In genomic region chr2:54579682-54580349, GRCh38 we compare ENCODE assay signal across 8 cellular contexts.
DNase-seq lines count a peak whose midpoint lies in the region; ATAC-seq, FAIRE-seq and TF ChIP-seq lines count a peak whose summit lies in the region.

No MANE protein-coding gene starts in this region.

- peaks cover 13% of the 10 kb centered on the region for H3K36me3 Mint-ChIP-seq in CD8-positive, alpha-beta T cell
- peaks cover 58% of the 10 kb centered on the region for H3K36me3 Mint-ChIP-seq in activated CD4-positive, alpha-beta T cell treated with anti-CD3 and anti-CD28 coated beads, Interleukin-2, amount 10 ng/mL, durations not matched to agents 7 days and 5 days (ENCODE audit: low read depth)

- no peak for FAIRE-seq in HTR-8/SVneo (lab: Jason Lieb, UNC)

- H3K4me3 Mint-ChIP-seq in CD8-positive, alpha-beta T cell = peak overlapping the region; percentile 75
- peak overlapping the region; percentile 66 for H3K4me3 Mint-ChIP-seq in activated CD4-positive, alpha-beta T cell treated with anti-CD3 and anti-CD28 coated beads, Interleukin-2, amount 10 ng/mL, durations not matched to agents 7 days and 5 days

- peak overlapping the region in 1 of 2 donors; percentile 50 for H3K9ac ChIP-seq in liver (ENCODE audit: low read depth in 1 of 2, low read length in 2 of 2)

- CTCF ChIA-PET in CD8-positive, alpha-beta T cell (lab: Charles Lee) = interaction anchor here (1.2 to 2.4 kb wide), 9 partner anchors 8 to 124 kb away, joined by 3 to 10 read pairs (median 4); no protein-coding TSS in a partner anchor
- CTCF ChIA-PET in activated CD4-positive, alpha-beta T cell treated with anti-CD3 and anti-CD28 coated beads, Interleukin-2, amount 10 ng/mL, durations not matched to agents 7 days and 5 days (lab: Charles Lee) = interaction anchor here (0.9 to 2.6 kb wide), 4 partner anchors 12 to 23 kb away, joined by 3 to 7 read pairs (median 4); no protein-coding TSS in a partner anchor

- peak in 4 of 7 experiments; percentile 30 to 63 (median 50) for DNase-seq in CD8-positive, alpha-beta T cell
- no peak for DNase-seq in activated CD4-positive, alpha-beta T cell treated with anti-CD3 and anti-CD28 coated beads, Interleukin-2, amount 10 ng/mL, durations not matched to agents 7 days and 5 days
- no peak for DNase-seq in NCI-H2029 (lab: John Stamatoyannopoulos, UW)
- DNase-seq in HTR-8/SVneo (ENCODE audit: insufficient read length, low spot score) = no peak
- DNase-seq in NCI-H2029 treated with DMSO at 0.1 percent for 48 hours (lab: John Stamatoyannopoulos, UW) = no peak

- H3K27ac Mint-ChIP-seq in CD8-positive, alpha-beta T cell = peak overlapping the region; percentile 95
- peak overlapping the region; percentile 91 for H3K27ac Mint-ChIP-seq in activated CD4-positive, alpha-beta T cell treated with anti-CD3 and anti-CD28 coated beads, Interleukin-2, amount 10 ng/mL, durations not matched to agents 7 days and 5 days

- no peaks in the 10 kb centered on the region for H3K9me3 ChIP-seq in CD8-positive, alpha-beta T cell (ENCODE audit: low read length)
- no peaks in the 10 kb centered on the region for H3K9me3 ChIP-seq in liver (ENCODE audit: control insufficient read depth in 4 of 4, low read length in 3 of 4)

- POLR2A ChIA-PET in CD8-positive, alpha-beta T cell (lab: Charles Lee) = interaction anchor here (0.7 to 3.9 kb wide), 10 partner anchors 10 to 158 kb away, joined by 3 to 41 read pairs (median 4); no protein-coding TSS in a partner anchor
- POLR2A ChIA-PET in activated CD4-positive, alpha-beta T cell treated with anti-CD3 and anti-CD28 coated beads, Interleukin-2, amount 10 ng/mL, durations not matched to agents 7 days and 5 days (lab: Charles Lee) = no interaction called here

- TF ChIP-seq RAD21 in liver (IDR thresholded peaks at IDR 0.05) = peak in 1 of 2 donors; percentile 14

- WGBS in liver = 25% methylated on average over 6 of the region's 6 CpGs

- TF ChIP-seq CTCF in CD8-positive, alpha-beta T cell (IDR thresholded peaks at IDR 0.05) = no peak
- no peak for TF ChIP-seq CTCF in liver (IDR thresholded peaks at IDR 0.05; ENCODE audit: low read depth, low read length, missing input control)

- H3K4me1 ChIP-seq in CD8-positive, alpha-beta T cell (ENCODE audit: insufficient read depth, low read length) = peaks cover 96% of the 10 kb centered on the region
- peaks cover 18 to 74% (median 69%) of the 10 kb centered on the region in 4 donors for H3K4me1 ChIP-seq in liver (ENCODE audit: control insufficient read depth in 4 of 4, insufficient read depth in 4 of 4, low read length in 3 of 4)

- H3K27me3 ChIP-seq in CD8-positive, alpha-beta T cell (ENCODE audit: insufficient read depth, low read length) = no peaks in the 10 kb centered on the region
- H3K27me3 ChIP-seq in liver (ENCODE audit: control insufficient read depth in 4 of 4, insufficient read depth in 4 of 4, low read length in 3 of 4) = no peaks in the 10 kb centered on the region

- intact Hi-C loops in CD8-positive, alpha-beta T cell (cut with DNase I, micrococcal nuclease) = loop anchor here (1.0 to 10.0 kb wide), 5 partner anchors 9 to 645 kb away; partner anchors contain the start of gene PSME4 (in 1 of the 2)

- H3K4me1 Mint-ChIP-seq in CD8-positive, alpha-beta T cell (ENCODE audit: low read depth) = peaks cover 95% of the 10 kb centered on the region
- H3K4me1 Mint-ChIP-seq in activated CD4-positive, alpha-beta T cell treated with anti-CD3 and anti-CD28 coated beads, Interleukin-2, amount 10 ng/mL, durations not matched to agents 7 days and 5 days = peaks cover 95% of the 10 kb centered on the region

- H3K36me3 ChIP-seq in CD8-positive, alpha-beta T cell (ENCODE audit: insufficient read depth, low read length) = no peaks in the 10 kb centered on the region
- no peaks in the 10 kb centered on the region for H3K36me3 ChIP-seq in liver (ENCODE audit: control insufficient read depth in 4 of 4, insufficient read depth in 3 of 4, low read depth in 1 of 4, low read length in 3 of 4)

- H3K27ac ChIP-seq in CD8-positive, alpha-beta T cell (ENCODE audit: low read depth, low read length) = peak overlapping the region; percentile 55
- H3K27ac ChIP-seq in liver (ENCODE audit: low read depth in 1 of 2, low read length in 2 of 2) = peak overlapping the region; percentile 36

- ATAC-seq in CD8-positive, alpha-beta T cell = peak; percentile 70
- ATAC-seq in GM19328 (IDR thresholded peaks at IDR 0.05; ENCODE audit: unreplicated experiment) (peak; percentile 52), HG03342 (IDR thresholded peaks at IDR 0.05; ENCODE audit: unreplicated experiment) (peak; percentile 84)

- H3K27me3 Mint-ChIP-seq in CD8-positive, alpha-beta T cell (ENCODE audit: low read depth) = no peaks in the 10 kb centered on the region
- H3K27me3 Mint-ChIP-seq in activated CD4-positive, alpha-beta T cell treated with anti-CD3 and anti-CD28 coated beads, Interleukin-2, amount 10 ng/mL, durations not matched to agents 7 days and 5 days = no peaks in the 10 kb centered on the region

- H3K4me3 ChIP-seq in CD8-positive, alpha-beta T cell (ENCODE audit: low read depth, low read length) = peak overlapping the region; percentile 23
- no peak overlapping the region for H3K4me3 ChIP-seq in liver (ENCODE audit: low read depth in 1 of 3, low read length in 3 of 3)

- no peaks in the 10 kb centered on the region for H3K9me3 Mint-ChIP-seq in CD8-positive, alpha-beta T cell
- no peaks in the 10 kb centered on the region for H3K9me3 Mint-ChIP-seq in activated CD4-positive, alpha-beta T cell treated with anti-CD3 and anti-CD28 coated beads, Interleukin-2, amount 10 ng/mL, durations not matched to agents 7 days and 5 days

TF ChIP-seq in liver, 16 proteins besides CTCF, POLR2A, EP300 and RAD21:
- TF ChIP-seq HNF4A (conservative IDR thresholded peaks at IDR 0.05) (no peak), YY1 (IDR thresholded peaks at IDR 0.05) (peak; percentile 27), FOXA1 (IDR thresholded peaks at IDR 0.05) (no peak), RXRA (IDR thresholded peaks at IDR 0.05) (peak in 1 of 2 donors; percentile 21), SP1 (IDR thresholded peaks at IDR 0.05) (no peak), ATF3 (IDR thresholded peaks at IDR 0.05) (no peak), NR2F2 (IDR thresholded peaks at IDR 0.05) (no peak), JUND (IDR thresholded peaks at IDR 0.05) (no peak), FOXA2 (IDR thresholded peaks at IDR 0.05) (peak; percentile 47), GABPA (IDR thresholded peaks at IDR 0.05 in 1 of 2, conservative IDR thresholded peaks at IDR 0.05 in 1 of 2) (no peak), REST (IDR thresholded peaks at IDR 0.05) (no peak), HNF4G (IDR thresholded peaks at IDR 0.05) (no peak), EGR1 (IDR thresholded peaks at IDR 0.05; ENCODE audit: low read depth in 2 of 2) (no peak)
- TF ChIP-seq, protein P1, sequence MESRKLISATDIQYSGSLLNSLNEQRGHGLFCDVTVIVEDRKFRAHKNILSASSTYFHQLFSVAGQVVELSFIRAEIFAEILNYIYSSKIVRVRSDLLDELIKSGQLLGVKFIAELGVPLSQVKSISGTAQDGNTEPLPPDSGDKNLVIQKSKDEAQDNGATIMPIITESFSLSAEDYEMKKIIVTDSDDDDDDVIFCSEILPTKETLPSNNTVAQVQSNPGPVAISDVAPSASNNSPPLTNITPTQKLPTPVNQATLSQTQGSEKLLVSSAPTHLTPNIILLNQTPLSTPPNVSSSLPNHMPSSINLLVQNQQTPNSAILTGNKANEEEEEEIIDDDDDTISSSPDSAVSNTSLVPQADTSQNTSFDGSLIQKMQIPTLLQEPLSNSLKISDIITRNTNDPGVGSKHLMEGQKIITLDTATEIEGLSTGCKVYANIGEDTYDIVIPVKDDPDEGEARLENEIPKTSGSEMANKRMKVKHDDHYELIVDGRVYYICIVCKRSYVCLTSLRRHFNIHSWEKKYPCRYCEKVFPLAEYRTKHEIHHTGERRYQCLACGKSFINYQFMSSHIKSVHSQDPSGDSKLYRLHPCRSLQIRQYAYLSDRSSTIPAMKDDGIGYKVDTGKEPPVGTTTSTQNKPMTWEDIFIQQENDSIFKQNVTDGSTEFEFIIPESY (IDR thresholded peaks at IDR 0.05) = no peak
- TF ChIP-seq, protein P2, sequence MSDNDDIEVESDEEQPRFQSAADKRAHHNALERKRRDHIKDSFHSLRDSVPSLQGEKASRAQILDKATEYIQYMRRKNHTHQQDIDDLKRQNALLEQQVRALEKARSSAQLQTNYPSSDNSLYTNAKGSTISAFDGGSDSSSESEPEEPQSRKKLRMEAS (IDR thresholded peaks at IDR 0.05) = no peak

Comparison
In these comparisons a context has a peak if more than half of its experiments do, and no peak if none do; other contexts are left out.
1. DNase-seq: peak in CD8-positive, alpha-beta T cell (4 of 7); none in activated CD4-positive, alpha-beta T cell treated with anti-CD3 and anti-CD28 coated beads, Interleukin-2, amount 10 ng/mL, durations not matched to agents 7 days and 5 days (single experiment), NCI-H2029 (single experiment), HTR-8/SVneo (single experiment) and NCI-H2029 treated with DMSO at 0.1 percent for 48 hours (single experiment).
2. Peak in every context shown above with its lines, with median percentiles within 50 percentile points of each other: ATAC-seq.